ENCODE assay signal across 11 cellular contexts in genomic region chr7:44983742-44984477, GRCh38. TPM values are rescaled to one million over a fixed set of nuclear protein-coding genes. Genes with fewer than 3 reads are reported as not detected.
DNase-seq lines count a peak whose midpoint lies in the region; ATAC-seq lines count a peak whose summit lies in the region.
"Had no signal": no experiment of that assay in that cellular context is flagged by ENCODE, and none has a peak within 500 bp of the region (broad histone marks: within the 10 kb centered on the region; RNA-seq: fewer than 3 reads in every experiment).

No MANE protein-coding gene starts in this region.

- peak overlapping the region; percentile 99 for H3K4me3 ChIP-seq in iPS-18a (ENCODE audit: low read length)

- peak overlapping the region; percentile 99 for H3K4me3 Mint-ChIP-seq in activated CD4-positive, alpha-beta memory T cell treated with anti-CD3 and anti-CD28 coated beads for 36 hours

- ATAC-seq in Right ventricle myocardium superior (ENCODE audit: poor library complexity) = no peak
- ATAC-seq in Right ventricle myocardium inferior = no peak
- ATAC-seq in HG02678 (IDR thresholded peaks at IDR 0.05; ENCODE audit: unreplicated experiment) = no peak

- no peaks in the 10 kb centered on the region for H3K27me3 Mint-ChIP-seq in activated CD4-positive, alpha-beta memory T cell treated with anti-CD3 and anti-CD28 coated beads for 36 hours

- H3K9me3 ChIP-seq in iPS-18a (ENCODE audit: control insufficient read depth, low read depth, low read length) = no peaks in the 10 kb centered on the region
- H3K9me3 ChIP-seq: neutrophil had no signal

- H3K27me3 ChIP-seq in iPS-18a (ENCODE audit: control insufficient read depth, insufficient read depth, low read length) = no peaks in the 10 kb centered on the region
- H3K27me3 ChIP-seq: neutrophil had no signal

- POLR2A ChIA-PET in activated CD4-positive, alpha-beta memory T cell treated with anti-CD3 and anti-CD28 coated beads for 36 hours (lab: Charles Lee) = interaction anchor here (0.8 to 11.0 kb wide), 7 partner anchors 12 to 403 kb away, joined by 3 to 208 read pairs (median 4); partner anchors contain the start of genes CCM2 and TBRG4

- H3K9ac ChIP-seq in iPS-18a (ENCODE audit: low read length) = no peak overlapping the region

- H3K27ac ChIP-seq in iPS-18a (ENCODE audit: low read length) = no peak overlapping the region
- H3K27ac ChIP-seq: neutrophil had no signal

- H3K4me1 ChIP-seq in iPS-18a (ENCODE audit: control insufficient read depth, low read depth, low read length) = no peaks in the 10 kb centered on the region

- CTCF ChIA-PET in activated CD4-positive, alpha-beta memory T cell treated with anti-CD3 and anti-CD28 coated beads for 36 hours (lab: Charles Lee) = interaction anchor here (0.9 to 2.8 kb wide), 6 partner anchors 9 to 154 kb away, joined by 3 to 13 read pairs (median 4); no protein-coding TSS in a partner anchor

- peak overlapping the region; percentile 100 for H3K27ac Mint-ChIP-seq in activated CD4-positive, alpha-beta memory T cell treated with anti-CD3 and anti-CD28 coated beads for 36 hours

- peaks cover 75% of the 10 kb centered on the region for H3K4me1 Mint-ChIP-seq in activated CD4-positive, alpha-beta memory T cell treated with anti-CD3 and anti-CD28 coated beads for 36 hours (ENCODE audit: low read depth)

- DNase-seq in Right ventricle myocardium superior (peak; percentile 3), Right ventricle myocardium inferior (ENCODE audit: missing footprints) (no peak), NCI-H1105 (lab: John Stamatoyannopoulos, UW) (no peak), NCI-H1092 treated with DMSO at 0.1 percent for 48 hours (lab: John Stamatoyannopoulos, UW) (no peak), NCI-H526 (lab: John Stamatoyannopoulos, UW) (no peak)
- no peak for DNase-seq in activated CD4-positive, alpha-beta memory T cell treated with anti-CD3 and anti-CD28 coated beads for 36 hours
- DNase-seq: NCI-H524 treated with DMSO at 0.1 percent for 48 hours had no signal

- no peaks in the 10 kb centered on the region for H3K9me3 Mint-ChIP-seq in activated CD4-positive, alpha-beta memory T cell treated with anti-CD3 and anti-CD28 coated beads for 36 hours

- H3K36me3 Mint-ChIP-seq in activated CD4-positive, alpha-beta memory T cell treated with anti-CD3 and anti-CD28 coated beads for 36 hours = peaks cover 59% of the 10 kb centered on the region

- H3K36me3 ChIP-seq in iPS-18a (ENCODE audit: control insufficient read depth, low read depth, low read length) = peaks cover 36% of the 10 kb centered on the region

- intact Hi-C loops in Right ventricle myocardium superior (cut with DNase I) = loop anchor here (10.0 kb wide), 1 partner anchor 99 kb away; the partner anchor contains the start of gene PURB
- intact Hi-C loops in Right ventricle myocardium inferior (cut with DNase I) = loop anchor here (10.0 kb wide), 1 partner anchor 399 kb away; the partner anchor contains the start of gene TMED4
- intact Hi-C loops in activated CD4-positive, alpha-beta memory T cell treated with anti-CD3 and anti-CD28 coated beads for 36 hours (cut with micrococcal nuclease) = no loop called here

RNA-seq across cellular contexts. Expression of gene MYO1G, which starts 5.1 kb away (rescaled TPM):
- total RNA-seq in Right ventricle myocardium superior = 0.97 TPM
- total RNA-seq in Right ventricle myocardium inferior = 1.9 TPM
- total RNA-seq in activated CD4-positive, alpha-beta memory T cell treated with anti-CD3 and anti-CD28 coated beads for 36 hours = 100 to 1,000 TPM; 429 to 436 TPM
- total RNA-seq: HT1080 had no signal

RNA-seq across cellular contexts. Expression of gene CCM2, which starts 16.1 kb away (rescaled TPM):
- 30.3 TPM for total RNA-seq in Right ventricle myocardium superior
- total RNA-seq in Right ventricle myocardium inferior = 38.7 TPM
- total RNA-seq in activated CD4-positive, alpha-beta memory T cell treated with anti-CD3 and anti-CD28 coated beads for 36 hours = 10 to 100 TPM; 85.2 to 89.6 TPM

Comparison
In these comparisons a context has a peak if more than half of its experiments do, and no peak if none do; other contexts are left out.
1. RNA of gene MYO1G, which starts 5.1 kb away (total RNA-seq): 429 to 436 TPM in activated CD4-positive, alpha-beta memory T cell treated with anti-CD3 and anti-CD28 coated beads for 36 hours; 1.9 TPM in Right ventricle myocardium inferior (single experiment) and 0.97 TPM in Right ventricle myocardium superior (single experiment); every median in the first group is over 100 times any median in the second.